ENCODE assay signal across 8 cellular contexts in the genomic region with DNA sequence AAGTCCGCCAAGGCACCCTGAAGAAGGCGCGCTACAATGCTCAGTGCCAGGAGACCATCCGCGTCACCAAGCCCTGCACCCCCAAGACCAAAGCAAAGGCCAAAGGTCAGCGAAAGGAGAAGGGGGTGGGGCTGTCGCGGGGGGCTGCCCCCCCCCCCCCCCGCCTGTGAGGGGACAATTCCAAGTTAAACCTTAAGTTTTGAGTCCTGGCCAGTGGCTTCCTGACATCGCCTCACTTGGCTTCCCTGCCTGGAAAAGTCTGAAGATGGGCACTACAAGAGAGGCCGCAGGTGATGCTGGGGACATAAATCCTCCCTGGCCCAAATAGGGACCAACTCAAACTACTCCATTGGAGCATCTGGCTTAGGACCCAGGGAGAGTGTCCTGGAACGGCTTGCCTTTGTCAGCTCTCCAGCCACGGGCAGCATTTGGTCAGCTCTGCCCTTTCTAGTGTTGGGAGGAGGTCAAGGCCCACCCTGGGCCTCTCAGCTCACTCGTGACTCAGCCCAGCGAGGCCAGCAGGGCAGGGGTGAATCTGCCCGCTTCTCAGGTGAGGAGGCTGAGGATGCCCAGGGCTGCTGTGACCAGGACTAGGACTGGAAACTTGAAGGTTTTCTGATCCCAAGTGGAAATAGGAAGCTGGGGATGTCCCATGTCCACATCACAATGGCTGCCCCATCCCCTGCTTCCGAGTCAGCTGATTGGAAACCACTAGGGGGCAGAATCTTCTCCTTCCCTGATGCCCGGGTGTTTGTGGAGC. TPM values are rescaled to one million over a fixed set of nuclear protein-coding genes. Genes with fewer than 3 reads are reported as not detected.
DNase-seq lines count a peak whose midpoint lies in the region; ATAC-seq and TF ChIP-seq lines count a peak whose summit lies in the region.

No MANE protein-coding gene starts in this region.

- peak overlapping the region in 3 of 7 donors; percentile 54 to 56 (median 55) for H3K4me3 Mint-ChIP-seq in CD8-positive, alpha-beta memory T cell

- H3K36me3 ChIP-seq in CD8-positive, alpha-beta memory T cell (ENCODE audit: insufficient read depth, low read length): no peaks in the 10 kb centered on the region
- peaks cover 6% of the 10 kb centered on the region; the same call in 1 of the 2 replicates for H3K36me3 ChIP-seq in HUES64 (ENCODE audit: insufficient read depth, low read length)
- H3K36me3 ChIP-seq in suprapubic skin: peaks cover 11% of the 10 kb centered on the region

- ATAC-seq in HG03342 (IDR thresholded peaks at IDR 0.05; ENCODE audit: unreplicated experiment): no peak

- peak overlapping the region; percentile 28 for H3K4me3 ChIP-seq in CD8-positive, alpha-beta memory T cell (ENCODE audit: low read length)
- H3K4me3 ChIP-seq in HUES64 (ENCODE audit: low read length) (peak overlapping the region; percentile 89), WI38 (ENCODE audit: low read depth, low read length) (peak overlapping the region; percentile 64), suprapubic skin (peak overlapping the region; percentile 70)

- H3K4me1 ChIP-seq in CD8-positive, alpha-beta memory T cell (ENCODE audit: insufficient read depth, low read length): peaks cover 12% of the 10 kb centered on the region
- H3K4me1 ChIP-seq in HUES64 (ENCODE audit: insufficient read depth, low read length): peaks cover 18% of the 10 kb centered on the region
- H3K4me1 ChIP-seq in suprapubic skin: peaks cover 35% of the 10 kb centered on the region

- H3K9ac ChIP-seq in HUES64 (ENCODE audit: low read depth, low read length): peak overlapping the region; percentile 96

- no peak for DNase-seq in CD8-positive, alpha-beta memory T cell
- DNase-seq in iPS-NIHi7 (ENCODE audit: extremely low spot score) (peak; percentile 63), suprapubic skin (ENCODE audit: low spot score in 2 of 2) (peak in 1 of 2 donors; percentile 59), GM19240 (ENCODE audit: insufficient read length, low spot score) (no peak), RPMI8226 (no peak)

- POLR2A ChIA-PET in CD8-positive, alpha-beta memory T cell (lab: Charles Lee): interaction anchor here (0.5 kb wide), 1 partner anchor 23 kb away, joined by 4 read pairs; no protein-coding TSS in a partner anchor

- no peaks in the 10 kb centered on the region for H3K9me3 ChIP-seq in CD8-positive, alpha-beta memory T cell (ENCODE audit: low read length)
- no peaks in the 10 kb centered on the region for H3K9me3 ChIP-seq in HUES64 (ENCODE audit: insufficient read depth, low read depth, low read length)
- H3K9me3 ChIP-seq in suprapubic skin: no peaks in the 10 kb centered on the region

- H3K27me3 Mint-ChIP-seq in CD8-positive, alpha-beta memory T cell: peaks cover 30 to 46% of the 10 kb centered on the region in 2 donors

- H3K27me3 ChIP-seq in CD8-positive, alpha-beta memory T cell (ENCODE audit: insufficient read depth, low read length, poor library complexity, severe bottlenecking): peaks cover 16% of the 10 kb centered on the region
- peaks cover 19% of the 10 kb centered on the region for H3K27me3 ChIP-seq in HUES64 (ENCODE audit: insufficient read depth, low read length)
- H3K27me3 ChIP-seq in suprapubic skin: peaks cover 13% of the 10 kb centered on the region

- CTCF ChIA-PET in CD8-positive, alpha-beta memory T cell (lab: Charles Lee): interaction anchor here (1.5 kb wide), 1 partner anchor 10 kb away, joined by 6 read pairs; no protein-coding TSS in a partner anchor

- H3K4me1 Mint-ChIP-seq in CD8-positive, alpha-beta memory T cell: peaks cover 5 to 24% (median 9%) of the 10 kb centered on the region in 3 donors

- TF ChIP-seq CTCF in WI38 (IDR thresholded peaks at IDR 0.05; ENCODE audit: low read depth, low read length) (peak; percentile 61), suprapubic skin (IDR thresholded peaks at IDR 0.05) (peak in 1 of 2 donors; percentile 43)

- H3K27ac Mint-ChIP-seq in CD8-positive, alpha-beta memory T cell: no peak overlapping the region

- TF ChIP-seq POLR2A in suprapubic skin (IDR thresholded peaks at IDR 0.05): no peak

- no peak overlapping the region for H3K27ac ChIP-seq in CD8-positive, alpha-beta memory T cell (ENCODE audit: low read depth, low read length)
- no peak overlapping the region; the same call in 1 of the 2 replicates for H3K27ac ChIP-seq in HUES64 (ENCODE audit: low read depth, low read length)
- no peak overlapping the region for H3K27ac ChIP-seq in suprapubic skin

- 35% methylated on average over 18 of the region's 18 CpGs for WGBS in HUES64
- 45% methylated on average over 16 of the region's 18 CpGs for WGBS in suprapubic skin

- no peak for TF ChIP-seq EP300 in suprapubic skin (IDR thresholded peaks at IDR 0.05)

- H3K36me3 Mint-ChIP-seq in CD8-positive, alpha-beta memory T cell: peaks cover 0 to 8% (median 7%) of the 10 kb centered on the region in 3 donors

- H3K9me3 Mint-ChIP-seq in CD8-positive, alpha-beta memory T cell: peaks cover 0 to 3% (median 0%) of the 10 kb centered on the region in 5 donors

RNA-seq across cellular contexts. Expression of gene MDK, which starts 1.4 kb away (rescaled TPM):
- total RNA-seq in CD8-positive, alpha-beta memory T cell: 1 to 10 TPM; 1.1 to 1.2 TPM
- 0.97 TPM for polyA plus RNA-seq in CD8-positive, alpha-beta memory T cell
- polyA plus RNA-seq in HUES64 (2013, experiment 1 of 2): 605 TPM
- 719 TPM for polyA plus RNA-seq in HUES64 (2013, experiment 2 of 2)
- total RNA-seq in suprapubic skin: 10 to 100 TPM in 3 of 4 donors, 1 to 10 TPM in 1; 9.1 to 22.6 (median 13.9) TPM

RNA-seq across cellular contexts. Expression of gene CHRM4, which starts 8.8 kb away (rescaled TPM):
- total RNA-seq in CD8-positive, alpha-beta memory T cell: not detected
- 0.63 TPM for polyA plus RNA-seq in CD8-positive, alpha-beta memory T cell
- 0.20 TPM for polyA plus RNA-seq in HUES64 (2013, experiment 1 of 2)
- polyA plus RNA-seq in HUES64 (2013, experiment 2 of 2): 0.25 TPM
- total RNA-seq in suprapubic skin: 1 to 10 TPM in 3 of 4 donors, under 1 TPM in 1; 0.80 to 3.0 (median 2.6) TPM

RNA-seq across cellular contexts. Expression of gene DGKZ, which starts 35.6 kb away (rescaled TPM):
- 10 to 100 TPM; 85.8 to 87.2 TPM for total RNA-seq in CD8-positive, alpha-beta memory T cell
- 87.4 TPM for polyA plus RNA-seq in CD8-positive, alpha-beta memory T cell
- 51.0 TPM for polyA plus RNA-seq in HUES64 (2013, experiment 1 of 2)
- 50.1 TPM for polyA plus RNA-seq in HUES64 (2013, experiment 2 of 2)
- 10 to 100 TPM; 60.5 to 91.0 (median 73.4) TPM for total RNA-seq in suprapubic skin

Comparison
In these comparisons a context has a peak if more than half of its experiments do, and no peak if none do; other contexts are left out.
1. H3K4me3 ChIP-seq: peak in every context shown above with its lines; median percentile 89 in HUES64; 70 in suprapubic skin; 64 in WI38; 28 in CD8-positive, alpha-beta memory T cell.
2. RNA of gene MDK, which starts 1.4 kb away (total RNA-seq): 9.1 to 22.6 TPM in suprapubic skin; 1.1 to 1.2 TPM in CD8-positive, alpha-beta memory T cell; every median in the first group is over 4 times any median in the second.